Comparison of ENCODE assay signal across 8 cellular contexts in genomic region chr9:34636791-34637355, GRCh38. TPM values are rescaled to one million over a fixed set of nuclear protein-coding genes. Genes with fewer than 3 reads are reported as not detected.
DNase-seq lines count a peak whose midpoint lies in the region; ATAC-seq and TF ChIP-seq lines count a peak whose summit lies in the region.

No MANE protein-coding gene starts in this region.

- DNase-seq in stimulated activated CD4-positive, alpha-beta T cell treated with anti-CD3 and anti-CD28 coated beads, Interleukin-15, amount 100 ng/mL, for 24 hours: peak; percentile 41
- DNase-seq in stimulated activated CD4-positive, alpha-beta T cell treated with anti-CD3 and anti-CD28 coated beads, Interleukin-1b, Interleukin-23, amount 100 ng/mL, for 48 hours: no peak
- no peak for DNase-seq in RWPE2 (ENCODE audit: low spot score)
- no peak for DNase-seq in endothelial cell (ENCODE audit: low spot score)
- DNase-seq in neural crest cell (ENCODE audit: low read depth, low spot score): no peak
- no peak for DNase-seq in amniotic stem cell (lab: John Stamatoyannopoulos, UW)
- DNase-seq in KBM-7: no peak
- DNase-seq in Kasumi-1 (lab: John Stamatoyannopoulos, UW): no peak

- H3K36me3 ChIP-seq in RWPE2 (ENCODE audit: low read depth): peaks cover 10% of the 10 kb centered on the region; the same call in 1 of the 2 replicates

- H3K27me3 Mint-ChIP-seq in endothelial cell (ENCODE audit: unreplicated experiment) (peaks cover 9% of the 10 kb centered on the region), neural crest cell (ENCODE audit: low read depth) (peaks cover 11% of the 10 kb centered on the region)

- H3K4me3 ChIP-seq in RWPE2 (ENCODE audit: severe bottlenecking): peak overlapping the region; percentile 79

- H3K9me3 ChIP-seq in RWPE2 (ENCODE audit: severe bottlenecking): no peaks in the 10 kb centered on the region

- no peak for TF ChIP-seq CTCF in RWPE2 (IDR thresholded peaks at IDR 0.05; ENCODE audit: poor library complexity, severe bottlenecking)
- no peak for TF ChIP-seq CTCF in endothelial cell (IDR thresholded peaks at IDR 0.05; ENCODE audit: unreplicated experiment)
- TF ChIP-seq CTCF in neural crest cell (conservative IDR thresholded peaks at IDR 0.05): no peak

- H3K4me1 Mint-ChIP-seq in endothelial cell (ENCODE audit: unreplicated experiment): peaks cover 11% of the 10 kb centered on the region
- peaks cover 39% of the 10 kb centered on the region for H3K4me1 Mint-ChIP-seq in neural crest cell

- in situ Hi-C loops in KBM-7 (cut with MboI; ENCODE audit: low pct_unique_long_range_greater_than_20kb, low sequenced_read_pairs): no loop called here

- peak overlapping the region; percentile 85 for H3K4me3 Mint-ChIP-seq in endothelial cell (ENCODE audit: unreplicated experiment)
- peak overlapping the region; percentile 91 for H3K4me3 Mint-ChIP-seq in neural crest cell

- H3K27ac Mint-ChIP-seq in endothelial cell (ENCODE audit: unreplicated experiment): no peak overlapping the region
- H3K27ac Mint-ChIP-seq in neural crest cell (ENCODE audit: unreplicated experiment): peak overlapping the region; percentile 75

- H3K9me3 Mint-ChIP-seq in endothelial cell (ENCODE audit: unreplicated experiment): no peaks in the 10 kb centered on the region
- peaks cover 2% of the 10 kb centered on the region for H3K9me3 Mint-ChIP-seq in neural crest cell

- peak; percentile 6; the same call in 2 of the 3 replicates for ATAC-seq in RWPE2 (ENCODE audit: low read depth)

- H3K27ac ChIP-seq in RWPE2 (ENCODE audit: poor library complexity, severe bottlenecking): peak overlapping the region; percentile 51

- H3K36me3 Mint-ChIP-seq in endothelial cell (ENCODE audit: low read depth, unreplicated experiment) (peaks cover 6% of the 10 kb centered on the region), neural crest cell (ENCODE audit: low read depth) (peaks cover 5% of the 10 kb centered on the region)

- H3K4me1 ChIP-seq in RWPE2 (ENCODE audit: insufficient read depth, poor library complexity, severe bottlenecking): no peaks in the 10 kb centered on the region

- no peaks in the 10 kb centered on the region for H3K27me3 ChIP-seq in RWPE2 (ENCODE audit: insufficient read depth, poor library complexity, severe bottlenecking)

RNA-seq across cellular contexts. Expression of gene SIGMAR1, which starts 0.7 kb away (rescaled TPM):
- total RNA-seq in endothelial cell (ENCODE audit: unreplicated experiment) (25.9 TPM), neural crest cell (107 and 108 TPM in 2 replicates)

RNA-seq across cellular contexts. Expression of gene ARID3C, which starts 8.0 kb away (rescaled TPM):
- total RNA-seq in endothelial cell (ENCODE audit: unreplicated experiment): not detected
- 0.68 TPM in 1 of 2 replicates, not detected in the other for total RNA-seq in neural crest cell

RNA-seq across cellular contexts. Expression of gene GALT, which starts 9.6 kb away (rescaled TPM):
- total RNA-seq in endothelial cell (ENCODE audit: unreplicated experiment) (53.1 TPM), neural crest cell (51.8 and 58.0 TPM in 2 replicates)

RNA-seq across cellular contexts. Expression of gene IL11RA, which starts 15.1 kb away (rescaled TPM):
- total RNA-seq in endothelial cell (ENCODE audit: unreplicated experiment) (61.4 TPM), neural crest cell (15.4 and 18.0 TPM in 2 replicates)

RNA-seq across cellular contexts. Expression of gene DCTN3, which starts 16.6 kb away (rescaled TPM):
- total RNA-seq in endothelial cell (ENCODE audit: unreplicated experiment) (81.5 TPM), neural crest cell (92.1 and 102 TPM in 2 replicates)
